ENCODE assay signal across 18 cellular contexts in the genomic region with DNA sequence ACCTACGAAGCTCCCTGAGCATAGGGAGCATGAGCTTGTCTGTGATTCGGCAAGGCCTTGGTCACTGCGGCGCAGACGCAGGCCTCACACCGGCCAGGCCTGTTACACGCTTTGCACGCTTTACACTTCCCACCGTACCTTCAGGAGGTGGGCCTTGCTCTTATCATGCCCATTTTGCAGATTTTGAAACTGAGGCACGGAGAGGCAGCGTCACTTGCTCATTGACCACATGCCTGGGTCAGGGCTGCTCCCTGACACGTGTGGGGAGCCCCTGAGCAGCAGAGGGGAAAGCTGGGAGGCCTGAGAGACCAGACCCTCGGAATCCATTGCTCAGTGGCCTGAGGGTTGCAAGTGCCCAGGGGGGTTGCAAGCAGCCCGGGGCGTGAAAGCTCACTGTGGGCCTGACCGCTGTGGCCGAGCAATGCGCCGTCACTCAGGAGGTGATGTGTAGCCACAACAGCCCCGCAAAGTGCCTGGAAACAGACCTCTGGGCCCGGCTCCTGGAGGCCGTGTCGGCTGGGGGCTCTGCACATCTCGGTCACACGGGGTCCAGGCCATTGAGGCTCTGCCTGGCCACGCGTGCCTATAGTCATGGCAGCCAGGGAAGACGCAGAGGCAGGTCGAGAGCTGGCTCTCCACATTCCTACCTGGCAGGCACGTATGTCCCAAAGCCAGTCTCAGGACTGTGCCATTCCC. TPM values are rescaled to one million over a fixed set of nuclear protein-coding genes. Genes with fewer than 3 reads are reported as not detected.
DNase-seq lines count a peak whose midpoint lies in the region; ATAC-seq and TF ChIP-seq lines count a peak whose summit lies in the region.
"Had no signal": no experiment of that assay in that cellular context is flagged by ENCODE, and none has a peak within 500 bp of the region (broad histone marks: within the 10 kb centered on the region; RNA-seq: fewer than 3 reads in every experiment).

No MANE protein-coding gene starts in this region.

- H3K4me1 ChIP-seq in BE2C (no peaks in the 10 kb centered on the region), hepatocyte (ENCODE audit: insufficient read depth) (peaks cover 44% of the 10 kb centered on the region), neural progenitor cell (peaks cover 9% of the 10 kb centered on the region), prostate gland (replicated peaks) (peaks cover 10% of the 10 kb centered on the region)

- H3K4me2 ChIP-seq in hepatocyte (peak overlapping the region; percentile 47), neural progenitor cell (no peak overlapping the region)

- H3K9me3 Mint-ChIP-seq in WTC11, result no peaks in the 10 kb centered on the region
- H3K9me3 Mint-ChIP-seq in neural progenitor cell, result no peaks in the 10 kb centered on the region
- no peaks in the 10 kb centered on the region for H3K9me3 Mint-ChIP-seq in stimulated activated effector memory CD8-positive, alpha-beta T cell treated with anti-CD3 and anti-CD28 coated beads, Interleukin-12 subunit alpha, Interleukin-12 subunit beta, amount 100 ng/mL, for 72 hours
- H3K9me3 Mint-ChIP-seq: activated CD4-positive, alpha-beta T cell treated with anti-CD3 and anti-CD28 coated beads, Interleukin-2, amount 10 ng/mL, durations not matched to agents 7 days and 5 days; activated T-helper 17 cell treated with anti-CD3 and anti-CD28 coated beads, Interleukin-2, amount 50 U/mL, for 72 hours; T-helper 1 cell treated with Interleukin-12 subunit alpha and Interleukin-12 subunit beta and Interleukin-4 antibody, amounts not matched to agents 30 μg/mL and 1 μg/mL, for 36 hours had no signal

- H3K27ac ChIP-seq in hepatocyte (peak overlapping the region; percentile 95), neural progenitor cell (no peak overlapping the region), prostate gland (no peak overlapping the region)
- H3K27ac ChIP-seq: BLaER1 treated with 17β-estradiol and CSF1 and Interleukin-3, amounts not matched to agents 10 nM and 100 nM had no signal

- H3K4me1 Mint-ChIP-seq in WTC11, result peaks cover 9% of the 10 kb centered on the region
- H3K4me1 Mint-ChIP-seq in neural progenitor cell, result peaks cover 50% of the 10 kb centered on the region
- no peaks in the 10 kb centered on the region for H3K4me1 Mint-ChIP-seq in stimulated activated effector memory CD8-positive, alpha-beta T cell treated with anti-CD3 and anti-CD28 coated beads, Interleukin-12 subunit alpha, Interleukin-12 subunit beta, amount 100 ng/mL, for 72 hours
- H3K4me1 Mint-ChIP-seq: activated CD4-positive, alpha-beta T cell treated with anti-CD3 and anti-CD28 coated beads, Interleukin-2, amount 10 ng/mL, durations not matched to agents 7 days and 5 days; activated CD8-positive, alpha-beta memory T cell treated with anti-CD3 and anti-CD28 coated beads, Interleukin-2, amount 10 ng/mL, durations not matched to agents 7 days and 5 days; activated T-helper 17 cell treated with anti-CD3 and anti-CD28 coated beads, Interleukin-2, amount 50 U/mL, for 72 hours had no signal

- H2AFZ ChIP-seq in hepatocyte (no peak overlapping the region), neural progenitor cell (replicated peaks) (no peak overlapping the region)

- H3K4me3 Mint-ChIP-seq in WTC11 (no peak overlapping the region), neural progenitor cell (no peak overlapping the region)
- H3K4me3 Mint-ChIP-seq in stimulated activated effector memory CD8-positive, alpha-beta T cell treated with anti-CD3 and anti-CD28 coated beads, Interleukin-12 subunit alpha, Interleukin-12 subunit beta, amount 100 ng/mL, for 72 hours, result no peak overlapping the region
- H3K4me3 Mint-ChIP-seq: activated CD4-positive, alpha-beta T cell treated with anti-CD3 and anti-CD28 coated beads, Interleukin-2, amount 10 ng/mL, durations not matched to agents 7 days and 5 days; activated CD8-positive, alpha-beta memory T cell treated with anti-CD3 and anti-CD28 coated beads, Interleukin-2, amount 10 ng/mL, durations not matched to agents 7 days and 5 days; activated naive CD8-positive, alpha-beta T cell; activated T-helper 17 cell treated with anti-CD3 and anti-CD28 coated beads, Interleukin-2, amount 50 U/mL, for 72 hours; T-helper 1 cell treated with Interleukin-12 subunit alpha and Interleukin-12 subunit beta and Interleukin-4 antibody, amounts not matched to agents 30 μg/mL and 1 μg/mL, for 36 hours had no signal

- TF ChIP-seq CTCF in BE2C (IDR thresholded peaks at IDR 0.05; ENCODE audit: low read depth, low read length) (no peak), WTC11 (IDR thresholded peaks at IDR 0.05) (no peak), hepatocyte (IDR thresholded peaks at IDR 0.05; ENCODE audit: poor library complexity) (no peak), neural progenitor cell (IDR thresholded peaks at IDR 0.05) (no peak), prostate gland (IDR thresholded peaks at IDR 0.05) (no peak)

- H3K9me3 ChIP-seq in BE2C (no peaks in the 10 kb centered on the region), hepatocyte (ENCODE audit: low read depth) (no peaks in the 10 kb centered on the region), neural progenitor cell (ENCODE audit: low read depth) (no peaks in the 10 kb centered on the region), prostate gland (no peaks in the 10 kb centered on the region)
- H3K9me3 ChIP-seq: BLaER1 treated with 17β-estradiol and CSF1 and Interleukin-3, amounts not matched to agents 10 nM and 100 nM had no signal

- POLR2A ChIA-PET in WTC11 (lab: Charles Lee), result no interaction called here

- no peak overlapping the region for H3K9ac ChIP-seq in neural progenitor cell
- H3K9ac ChIP-seq: BLaER1 treated with 17β-estradiol and CSF1 and Interleukin-3, amounts not matched to agents 10 nM and 100 nM had no signal

- peak; percentile 1 for DNase-seq in BE2C
- no peak for DNase-seq in WTC11 (ENCODE audit: low spot score)
- no peak for DNase-seq in hepatocyte (ENCODE audit: low spot score)
- DNase-seq in neural progenitor cell (ENCODE audit: low spot score), result no peak
- no peak for DNase-seq in stimulated activated effector memory CD8-positive, alpha-beta T cell treated with anti-CD3 and anti-CD28 coated beads, Interleukin-12 subunit alpha, Interleukin-12 subunit beta, amount 100 ng/mL, for 72 hours (ENCODE audit: low spot score in 2 of 2)
- DNase-seq in NCI-H2029 treated with DMSO at 0.1 percent for 48 hours (lab: John Stamatoyannopoulos, UW), result no peak
- no peak for DNase-seq in prostate gland (ENCODE audit: low spot score)
- DNase-seq: activated CD4-positive, alpha-beta T cell treated with anti-CD3 and anti-CD28 coated beads, Interleukin-2, amount 10 ng/mL, durations not matched to agents 7 days and 5 days; activated CD8-positive, alpha-beta memory T cell treated with anti-CD3 and anti-CD28 coated beads, Interleukin-2, amount 10 ng/mL, durations not matched to agents 7 days and 5 days; NCI-H1417; NCI-H2107; NCI-H510A had no signal

- H3K36me3 Mint-ChIP-seq in WTC11, result 0 out of 2 replicates have a peak, but pooled peaks cover 2% of the 10 kb centered on the region
- H3K36me3 Mint-ChIP-seq in neural progenitor cell, result no peaks in the 10 kb centered on the region
- H3K36me3 Mint-ChIP-seq in stimulated activated effector memory CD8-positive, alpha-beta T cell treated with anti-CD3 and anti-CD28 coated beads, Interleukin-12 subunit alpha, Interleukin-12 subunit beta, amount 100 ng/mL, for 72 hours, result no peaks in the 10 kb centered on the region
- H3K36me3 Mint-ChIP-seq: activated CD8-positive, alpha-beta memory T cell treated with anti-CD3 and anti-CD28 coated beads, Interleukin-2, amount 10 ng/mL, durations not matched to agents 7 days and 5 days; activated naive CD8-positive, alpha-beta T cell had no signal

- H3K27ac Mint-ChIP-seq in WTC11, result peak overlapping the region; percentile 89
- H3K27ac Mint-ChIP-seq in neural progenitor cell, result peak overlapping the region; percentile 61
- H3K27ac Mint-ChIP-seq in stimulated activated effector memory CD8-positive, alpha-beta T cell treated with anti-CD3 and anti-CD28 coated beads, Interleukin-12 subunit alpha, Interleukin-12 subunit beta, amount 100 ng/mL, for 72 hours, result no peak overlapping the region
- H3K27ac Mint-ChIP-seq: activated CD4-positive, alpha-beta T cell treated with anti-CD3 and anti-CD28 coated beads, Interleukin-2, amount 10 ng/mL, durations not matched to agents 7 days and 5 days; activated CD8-positive, alpha-beta memory T cell treated with anti-CD3 and anti-CD28 coated beads, Interleukin-2, amount 10 ng/mL, durations not matched to agents 7 days and 5 days; activated naive CD8-positive, alpha-beta T cell; activated T-helper 17 cell treated with anti-CD3 and anti-CD28 coated beads, Interleukin-2, amount 50 U/mL, for 72 hours; T-helper 1 cell treated with Interleukin-12 subunit alpha and Interleukin-12 subunit beta and Interleukin-4 antibody, amounts not matched to agents 30 μg/mL and 1 μg/mL, for 36 hours had no signal

- peaks cover 15% of the 10 kb centered on the region for H3K79me2 ChIP-seq in hepatocyte
- no peaks in the 10 kb centered on the region for H3K79me2 ChIP-seq in neural progenitor cell (ENCODE audit: low read depth)

- no peak overlapping the region for H3K4me3 ChIP-seq in BE2C (ENCODE audit: low read depth, low read length)
- H3K4me3 ChIP-seq in hepatocyte, result no peak overlapping the region
- H3K4me3 ChIP-seq in neural progenitor cell, result no peak overlapping the region
- no peak overlapping the region for H3K4me3 ChIP-seq in prostate gland
- H3K4me3 ChIP-seq: BLaER1 treated with 17β-estradiol and CSF1 and Interleukin-3, amounts not matched to agents 10 nM and 100 nM had no signal

- H3F3A ChIP-seq in neural progenitor cell (ENCODE audit: low read depth), result peaks cover 6% of the 10 kb centered on the region

- H3K27me3 ChIP-seq in BE2C (no peaks in the 10 kb centered on the region), hepatocyte (no peaks in the 10 kb centered on the region), neural progenitor cell (no peaks in the 10 kb centered on the region), prostate gland (replicated peaks; ENCODE audit: insufficient read depth) (no peaks in the 10 kb centered on the region)

- CTCF ChIA-PET in WTC11 (lab: Charles Lee), result interaction anchor here (3.3 to 6.7 kb wide), 2 partner anchors 8 to 30 kb away, joined by 20 to 41 read pairs; no protein-coding TSS in a partner anchor

- intact Hi-C loops in prostate gland (cut with DNase I), result no loop called here

- ATAC-seq in WTC11 (no peak), HG03039 (IDR thresholded peaks at IDR 0.05; ENCODE audit: unreplicated experiment) (no peak)
- ATAC-seq in stimulated activated effector memory CD8-positive, alpha-beta T cell treated with anti-CD3 and anti-CD28 coated beads, Interleukin-12 subunit alpha, Interleukin-12 subunit beta, amount 100 ng/mL, for 72 hours, result no peak
- ATAC-seq: activated CD8-positive, alpha-beta memory T cell treated with anti-CD3 and anti-CD28 coated beads, Interleukin-2, amount 10 ng/mL, durations not matched to agents 7 days and 5 days; Panc1 had no signal

- H3K27me3 Mint-ChIP-seq in WTC11 (ENCODE audit: low read depth) (no peaks in the 10 kb centered on the region), neural progenitor cell (ENCODE audit: insufficient read depth, low read depth) (peaks cover 3% of the 10 kb centered on the region)
- H3K27me3 Mint-ChIP-seq: activated CD4-positive, alpha-beta T cell treated with anti-CD3 and anti-CD28 coated beads, Interleukin-2, amount 10 ng/mL, durations not matched to agents 7 days and 5 days; activated CD8-positive, alpha-beta memory T cell treated with anti-CD3 and anti-CD28 coated beads, Interleukin-2, amount 10 ng/mL, durations not matched to agents 7 days and 5 days; activated naive CD8-positive, alpha-beta T cell; activated T-helper 17 cell treated with anti-CD3 and anti-CD28 coated beads, Interleukin-2, amount 50 U/mL, for 72 hours had no signal

- H3K36me3 ChIP-seq in BE2C (no peaks in the 10 kb centered on the region), hepatocyte (replicated peaks; ENCODE audit: insufficient read depth, low read depth) (no peaks in the 10 kb centered on the region), neural progenitor cell (no peaks in the 10 kb centered on the region), prostate gland (no peaks in the 10 kb centered on the region)
- H3K36me3 ChIP-seq: BLaER1 treated with 17β-estradiol and CSF1 and Interleukin-3, amounts not matched to agents 10 nM and 100 nM had no signal

- H3K9me2 ChIP-seq in hepatocyte (replicated peaks; ENCODE audit: insufficient read depth), result no peaks in the 10 kb centered on the region

- WGBS in hepatocyte (ENCODE audit: low lambda C conversion rate, missing lambda C conversion rate), result 96% methylated on average over 30 of the region's 30 CpGs
- WGBS in prostate gland, result 91% methylated on average over 27 of the region's 30 CpGs

- H4K20me1 ChIP-seq in hepatocyte (ENCODE audit: insufficient read depth, poor library complexity, severe bottlenecking), result no peaks in the 10 kb centered on the region
- no peaks in the 10 kb centered on the region for H4K20me1 ChIP-seq in neural progenitor cell (ENCODE audit: low read depth)

- TF ChIP-seq POLR2A in prostate gland (IDR thresholded peaks at IDR 0.05), result no peak

RNA-seq across cellular contexts. Expression of a gene that starts 6.9 kb away (rescaled TPM):
- polyA plus RNA-seq in BE2C (2012; ENCODE audit: insufficient read depth, insufficient read length, low read depth), result 4.8 TPM
- total RNA-seq in WTC11 (2021), result 15.5 to 17.2 TPM (median 16.1 TPM) in 3 replicates
- total RNA-seq in hepatocyte, result 21.5 and 24.8 TPM in 2 replicates
- polyA plus RNA-seq in hepatocyte, result 32.3 and 36.2 TPM in 2 replicates
- total RNA-seq in neural progenitor cell (ENCODE audit: low replicate concordance), result 1.3 and 7.8 TPM in 2 replicates
- total RNA-seq in prostate gland, result 10 to 100 TPM; 25.2 to 25.4 TPM
- total RNA-seq: activated CD4-positive, alpha-beta T cell treated with anti-CD3 and anti-CD28 coated beads, Interleukin-2, amount 10 ng/mL, durations not matched to agents 7 days and 5 days; activated CD8-positive, alpha-beta memory T cell treated with anti-CD3 and anti-CD28 coated beads, Interleukin-2, amount 10 ng/mL, durations not matched to agents 7 days and 5 days had no signal
